In the genomic region with DNA sequence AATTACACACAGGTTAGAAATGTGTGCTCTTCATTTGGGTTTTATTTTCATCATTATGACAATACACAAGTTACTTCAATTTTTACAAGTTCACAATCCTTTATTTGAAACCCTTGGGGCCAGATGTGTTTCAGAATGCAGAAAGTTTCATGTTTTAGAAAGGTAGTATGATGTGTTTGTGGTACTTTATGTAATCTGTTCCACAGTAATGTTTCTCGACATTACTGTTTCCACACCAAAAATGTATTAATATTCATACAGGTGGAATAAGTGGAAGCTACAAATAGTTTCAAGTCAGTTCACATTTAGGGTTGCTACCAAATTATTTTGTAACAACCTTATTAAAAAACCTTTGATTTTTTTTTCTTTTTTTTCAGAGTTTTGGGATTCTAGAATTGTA, we compare ENCODE assay signal across 1 cellular context.
TF ChIP-seq lines count a peak whose summit lies in the region.

No MANE protein-coding gene starts in this region.

TF ChIP-seq in WTC11, 78 proteins besides CTCF, POLR2A, EP300 and RAD21 (continued from another document):
- TF ChIP-seq, protein P1, sequence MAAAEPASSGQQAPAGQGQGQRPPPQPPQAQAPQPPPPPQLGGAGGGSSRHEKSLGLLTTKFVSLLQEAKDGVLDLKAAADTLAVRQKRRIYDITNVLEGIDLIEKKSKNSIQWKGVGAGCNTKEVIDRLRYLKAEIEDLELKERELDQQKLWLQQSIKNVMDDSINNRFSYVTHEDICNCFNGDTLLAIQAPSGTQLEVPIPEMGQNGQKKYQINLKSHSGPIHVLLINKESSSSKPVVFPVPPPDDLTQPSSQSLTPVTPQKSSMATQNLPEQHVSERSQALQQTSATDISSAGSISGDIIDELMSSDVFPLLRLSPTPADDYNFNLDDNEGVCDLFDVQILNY (CRISPR knock-in tag; IDR thresholded peaks at IDR 0.05), result no peak
- TF ChIP-seq TEAD4 (CRISPR knock-in tag; IDR thresholded peaks at IDR 0.05) (no peak), CREB1 (CRISPR knock-in tag; IDR thresholded peaks at IDR 0.05) (no peak), NR3C1 (CRISPR knock-in tag; conservative IDR thresholded peaks at IDR 0.05; ENCODE audit: low read depth) (no peak), PRRX2 (CRISPR knock-in tag; IDR thresholded peaks at IDR 0.05) (no peak)
- TF ChIP-seq, protein P2, sequence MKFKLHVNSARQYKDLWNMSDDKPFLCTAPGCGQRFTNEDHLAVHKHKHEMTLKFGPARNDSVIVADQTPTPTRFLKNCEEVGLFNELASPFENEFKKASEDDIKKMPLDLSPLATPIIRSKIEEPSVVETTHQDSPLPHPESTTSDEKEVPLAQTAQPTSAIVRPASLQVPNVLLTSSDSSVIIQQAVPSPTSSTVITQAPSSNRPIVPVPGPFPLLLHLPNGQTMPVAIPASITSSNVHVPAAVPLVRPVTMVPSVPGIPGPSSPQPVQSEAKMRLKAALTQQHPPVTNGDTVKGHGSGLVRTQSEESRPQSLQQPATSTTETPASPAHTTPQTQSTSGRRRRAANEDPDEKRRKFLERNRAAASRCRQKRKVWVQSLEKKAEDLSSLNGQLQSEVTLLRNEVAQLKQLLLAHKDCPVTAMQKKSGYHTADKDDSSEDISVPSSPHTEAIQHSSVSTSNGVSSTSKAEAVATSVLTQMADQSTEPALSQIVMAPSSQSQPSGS (CRISPR knock-in tag; IDR thresholded peaks at IDR 0.05; ENCODE audit: borderline replicate concordance, low read depth), result no peak
- TF ChIP-seq, protein P3, sequence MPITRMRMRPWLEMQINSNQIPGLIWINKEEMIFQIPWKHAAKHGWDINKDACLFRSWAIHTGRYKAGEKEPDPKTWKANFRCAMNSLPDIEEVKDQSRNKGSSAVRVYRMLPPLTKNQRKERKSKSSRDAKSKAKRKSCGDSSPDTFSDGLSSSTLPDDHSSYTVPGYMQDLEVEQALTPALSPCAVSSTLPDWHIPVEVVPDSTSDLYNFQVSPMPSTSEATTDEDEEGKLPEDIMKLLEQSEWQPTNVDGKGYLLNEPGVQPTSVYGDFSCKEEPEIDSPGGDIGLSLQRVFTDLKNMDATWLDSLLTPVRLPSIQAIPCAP (CRISPR knock-in tag; IDR thresholded peaks at IDR 0.05), result no peak
